Comparison of ENCODE assay signal across 10 cellular contexts in genomic region chr15:74857671-74858365, GRCh38. TPM values are rescaled to one million over a fixed set of nuclear protein-coding genes. Genes with fewer than 3 reads are reported as not detected.
DNase-seq lines count a peak whose midpoint lies in the region; ATAC-seq and TF ChIP-seq lines count a peak whose summit lies in the region.
"Had no signal": no experiment of that assay in that cellular context is flagged by ENCODE, and none has a peak within 500 bp of the region (broad histone marks: within the 10 kb centered on the region; RNA-seq: fewer than 3 reads in every experiment).

No MANE protein-coding gene starts in this region.

- TF ChIP-seq CTCF in lower leg skin (IDR thresholded peaks at IDR 0.05), result no peak

- no peak overlapping the region for H3K4me3 Mint-ChIP-seq in activated CD8-positive, alpha-beta memory T cell treated with anti-CD3 and anti-CD28 coated beads, Interleukin-2, amount 10 ng/mL, durations not matched to agents 7 days and 5 days
- H3K4me3 Mint-ChIP-seq in activated naive CD8-positive, alpha-beta T cell treated with anti-CD3 and anti-CD28 coated beads, Interleukin-2, amount 50 U/mL, for 24 hours, result no peak overlapping the region
- no peak overlapping the region for H3K4me3 Mint-ChIP-seq in stimulated activated naive CD8-positive, alpha-beta T cell treated with anti-CD3 and anti-CD28 coated beads, Interleukin-15, Interleukin-2, amounts not matched to agents 100 ng/mL and 50 ng/mL, for 24 hours

- WGBS in lower leg skin, 2 donors, result 35 to 53% methylated on average over 9 of the region's 9 CpGs

- peak; percentile 79 for ATAC-seq in activated CD8-positive, alpha-beta memory T cell treated with anti-CD3 and anti-CD28 coated beads, Interleukin-2, amount 10 ng/mL, durations not matched to agents 7 days and 5 days
- ATAC-seq in HG03060 (IDR thresholded peaks at IDR 0.05; ENCODE audit: low read depth, unreplicated experiment), result peak; percentile 17
- peak; percentile 85 for ATAC-seq in activated naive CD8-positive, alpha-beta T cell treated with anti-CD3 and anti-CD28 coated beads, Interleukin-2, amount 50 U/mL, for 24 hours

- no peak overlapping the region for H3K4me3 ChIP-seq in lower leg skin (ENCODE audit: low read depth, poor library complexity, severe bottlenecking)

- H3K36me3 Mint-ChIP-seq in activated CD8-positive, alpha-beta memory T cell treated with anti-CD3 and anti-CD28 coated beads, Interleukin-2, amount 10 ng/mL, durations not matched to agents 7 days and 5 days, result peaks cover 11% of the 10 kb centered on the region
- H3K36me3 Mint-ChIP-seq in activated naive CD8-positive, alpha-beta T cell treated with anti-CD3 and anti-CD28 coated beads, Interleukin-2, amount 50 U/mL, for 24 hours (ENCODE audit: low read depth), result peaks cover 1% of the 10 kb centered on the region
- peaks cover 11% of the 10 kb centered on the region for H3K36me3 Mint-ChIP-seq in stimulated activated naive CD8-positive, alpha-beta T cell treated with anti-CD3 and anti-CD28 coated beads, Interleukin-15, Interleukin-2, amounts not matched to agents 100 ng/mL and 50 ng/mL, for 24 hours (ENCODE audit: low read depth)

- H3K9me3 Mint-ChIP-seq in activated CD8-positive, alpha-beta memory T cell treated with anti-CD3 and anti-CD28 coated beads, Interleukin-2, amount 10 ng/mL, durations not matched to agents 7 days and 5 days (ENCODE audit: low read depth), result no peaks in the 10 kb centered on the region
- no peaks in the 10 kb centered on the region for H3K9me3 Mint-ChIP-seq in activated naive CD8-positive, alpha-beta T cell treated with anti-CD3 and anti-CD28 coated beads, Interleukin-2, amount 50 U/mL, for 24 hours
- H3K9me3 Mint-ChIP-seq in stimulated activated naive CD8-positive, alpha-beta T cell treated with anti-CD3 and anti-CD28 coated beads, Interleukin-15, Interleukin-2, amounts not matched to agents 100 ng/mL and 50 ng/mL, for 24 hours, result no peaks in the 10 kb centered on the region

- CTCF ChIA-PET in activated CD8-positive, alpha-beta memory T cell treated with anti-CD3 and anti-CD28 coated beads, Interleukin-2, amount 10 ng/mL, durations not matched to agents 7 days and 5 days (lab: Charles Lee), result interaction anchor here (0.6 to 7.5 kb wide), 13 partner anchors 10 to 93 kb away, joined by 3 to 66 read pairs (median 6); partner anchors contain the start of gene FAM219B

- no peaks in the 10 kb centered on the region for H3K27me3 Mint-ChIP-seq in activated CD8-positive, alpha-beta memory T cell treated with anti-CD3 and anti-CD28 coated beads, Interleukin-2, amount 10 ng/mL, durations not matched to agents 7 days and 5 days
- no peaks in the 10 kb centered on the region for H3K27me3 Mint-ChIP-seq in activated naive CD8-positive, alpha-beta T cell treated with anti-CD3 and anti-CD28 coated beads, Interleukin-2, amount 50 U/mL, for 24 hours
- no peaks in the 10 kb centered on the region for H3K27me3 Mint-ChIP-seq in stimulated activated naive CD8-positive, alpha-beta T cell treated with anti-CD3 and anti-CD28 coated beads, Interleukin-15, Interleukin-2, amounts not matched to agents 100 ng/mL and 50 ng/mL, for 24 hours

- intact Hi-C loops in lower leg skin (cut with DNase I; ENCODE audit: low total_unique reads), result no loop called here

- H3K27ac Mint-ChIP-seq in activated CD8-positive, alpha-beta memory T cell treated with anti-CD3 and anti-CD28 coated beads, Interleukin-2, amount 10 ng/mL, durations not matched to agents 7 days and 5 days, result peak overlapping the region; percentile 91
- H3K27ac Mint-ChIP-seq in activated naive CD8-positive, alpha-beta T cell treated with anti-CD3 and anti-CD28 coated beads, Interleukin-2, amount 50 U/mL, for 24 hours, result peak overlapping the region; percentile 82
- peak overlapping the region; percentile 71 for H3K27ac Mint-ChIP-seq in stimulated activated naive CD8-positive, alpha-beta T cell treated with anti-CD3 and anti-CD28 coated beads, Interleukin-15, Interleukin-2, amounts not matched to agents 100 ng/mL and 50 ng/mL, for 24 hours

- peaks cover 44% of the 10 kb centered on the region for H3K4me1 Mint-ChIP-seq in activated CD8-positive, alpha-beta memory T cell treated with anti-CD3 and anti-CD28 coated beads, Interleukin-2, amount 10 ng/mL, durations not matched to agents 7 days and 5 days
- H3K4me1 Mint-ChIP-seq in activated naive CD8-positive, alpha-beta T cell treated with anti-CD3 and anti-CD28 coated beads, Interleukin-2, amount 50 U/mL, for 24 hours, result peaks cover 38% of the 10 kb centered on the region
- H3K4me1 Mint-ChIP-seq in stimulated activated naive CD8-positive, alpha-beta T cell treated with anti-CD3 and anti-CD28 coated beads, Interleukin-15, Interleukin-2, amounts not matched to agents 100 ng/mL and 50 ng/mL, for 24 hours (ENCODE audit: low read depth), result peaks cover 44% of the 10 kb centered on the region

- no peak for TF ChIP-seq POLR2A in lower leg skin (IDR thresholded peaks at IDR 0.05)

- DNase-seq in activated CD8-positive, alpha-beta memory T cell treated with anti-CD3 and anti-CD28 coated beads, Interleukin-2, amount 10 ng/mL, durations not matched to agents 7 days and 5 days, result peak; percentile 65
- no peak for DNase-seq in activated CD8-positive, alpha-beta memory T cell treated with anti-CD3 and anti-CD28 coated beads for 24 hours
- peak; percentile 13 for DNase-seq in activated naive CD8-positive, alpha-beta T cell treated with anti-CD3 and anti-CD28 coated beads, Interleukin-2, amount 50 U/mL, for 24 hours
- DNase-seq in NCI-H1417 (lab: John Stamatoyannopoulos, UW), result no peak
- DNase-seq in activated effector memory CD4-positive, alpha-beta T cell treated with anti-CD3 and anti-CD28 coated beads, Interleukin-2, amount 50 U/mL, for 16 hours, result no peak
- no peak for DNase-seq in lower leg skin (ENCODE audit: low spot score in 2 of 2)
- DNase-seq: kidney glomerular epithelial cell had no signal

RNA-seq across cellular contexts. Expression of gene ULK3, which starts 14.9 kb away (rescaled TPM):
- 10 to 100 TPM; 48.5 to 58.6 TPM for total RNA-seq in activated CD8-positive, alpha-beta memory T cell treated with anti-CD3 and anti-CD28 coated beads, Interleukin-2, amount 10 ng/mL, durations not matched to agents 7 days and 5 days
- 100 to 1,000 TPM; 108 to 189 (median 123) TPM for total RNA-seq in lower leg skin

RNA-seq across cellular contexts. Expression of gene SCAMP2, which starts 15.3 kb away (rescaled TPM):
- total RNA-seq in activated CD8-positive, alpha-beta memory T cell treated with anti-CD3 and anti-CD28 coated beads, Interleukin-2, amount 10 ng/mL, durations not matched to agents 7 days and 5 days, result 100 to 1,000 TPM; 108 to 115 TPM
- 100 to 1,000 TPM in 3 of 4 donors, 10 to 100 TPM in 1; 97.2 to 134 (median 107) TPM for total RNA-seq in lower leg skin

RNA-seq across cellular contexts. Expression of gene CPLX3, which starts 31.4 kb away (rescaled TPM):
- under 1 TPM in 1 of 2 experiments, not detected in 1; 0.35 TPM for total RNA-seq in activated CD8-positive, alpha-beta memory T cell treated with anti-CD3 and anti-CD28 coated beads, Interleukin-2, amount 10 ng/mL, durations not matched to agents 7 days and 5 days
- under 1 TPM; 0.17 to 0.84 (median 0.28) TPM for total RNA-seq in lower leg skin
- total RNA-seq: endothelial cell of umbilical vein had no signal

RNA-seq across cellular contexts. Expression of gene MPI, which starts 32.0 kb away (rescaled TPM):
- 10 to 100 TPM; 52.8 to 59.0 TPM for total RNA-seq in activated CD8-positive, alpha-beta memory T cell treated with anti-CD3 and anti-CD28 coated beads, Interleukin-2, amount 10 ng/mL, durations not matched to agents 7 days and 5 days
- 10 to 100 TPM; 27.6 to 73.1 (median 32.5) TPM for total RNA-seq in lower leg skin

RNA-seq across cellular contexts. Expression of gene LMAN1L, which starts 45.2 kb away (rescaled TPM):
- not detected for total RNA-seq in activated CD8-positive, alpha-beta memory T cell treated with anti-CD3 and anti-CD28 coated beads, Interleukin-2, amount 10 ng/mL, durations not matched to agents 7 days and 5 days
- total RNA-seq in lower leg skin, result 1 to 10 TPM in 1 of 4 donors, under 1 TPM in 1, not detected in 2; 0.29 to 1.3 TPM
- total RNA-seq: endothelial cell of umbilical vein had no signal

Comparison
In these comparisons a context has a peak if more than half of its experiments do, and no peak if none do; other contexts are left out.
1. DNase-seq: peak in activated CD8-positive, alpha-beta memory T cell treated with anti-CD3 and anti-CD28 coated beads, Interleukin-2, amount 10 ng/mL, durations not matched to agents 7 days and 5 days (single experiment) and activated naive CD8-positive, alpha-beta T cell treated with anti-CD3 and anti-CD28 coated beads, Interleukin-2, amount 50 U/mL, for 24 hours (single experiment); none in activated CD8-positive, alpha-beta memory T cell treated with anti-CD3 and anti-CD28 coated beads for 24 hours (single experiment), NCI-H1417 (0 of 3), activated effector memory CD4-positive, alpha-beta T cell treated with anti-CD3 and anti-CD28 coated beads, Interleukin-2, amount 50 U/mL, for 16 hours (single experiment) and lower leg skin (0 of 2).
2. ATAC-seq: peak in every context shown above with its lines; median percentile 85 in activated naive CD8-positive, alpha-beta T cell treated with anti-CD3 and anti-CD28 coated beads, Interleukin-2, amount 50 U/mL, for 24 hours; 79 in activated CD8-positive, alpha-beta memory T cell treated with anti-CD3 and anti-CD28 coated beads, Interleukin-2, amount 10 ng/mL, durations not matched to agents 7 days and 5 days; 17 in HG03060.
3. Peak in every context shown above with its lines, with median percentiles within 50 percentile points of each other: H3K27ac Mint-ChIP-seq.